18 cellular contexts compared by ENCODE assay signal in genomic region chr1:232905324-232906034, GRCh38. TPM values are rescaled to one million over a fixed set of nuclear protein-coding genes. Genes with fewer than 3 reads are reported as not detected.
DNase-seq lines count a peak whose midpoint lies in the region; ATAC-seq, FAIRE-seq and TF ChIP-seq lines count a peak whose summit lies in the region.
"Had no signal": no experiment of that assay in that cellular context is flagged by ENCODE, and none has a peak within 500 bp of the region (broad histone marks: within the 10 kb centered on the region; RNA-seq: fewer than 3 reads in every experiment).

No MANE protein-coding gene starts in this region.

- DNase-seq in A549 (ENCODE audit: low read depth in 1 of 2, low spot score in 1 of 2) = no peak
- peak; percentile 17 for DNase-seq in ELR (ENCODE audit: low read depth)
- peak; percentile 24 for DNase-seq in RPMI8226
- peak; percentile 49 for DNase-seq in fibroblast of peridontal ligament (ENCODE audit: extremely low read depth)
- DNase-seq in GM10266 (ENCODE audit: extremely low spot score) = no peak
- DNase-seq in NCI-H2196 (lab: John Stamatoyannopoulos, UW; ENCODE audit: unreplicated experiment) = no peak
- no peak for DNase-seq in Ammon's horn (ENCODE audit: low spot score)
- DNase-seq: activated gamma-delta T cell; effector memory CD4-positive, alpha-beta T cell; NCI-H1417 treated with DMSO at 0.1 percent for 48 hours; PC-9; psoas muscle; stimulated activated CD4-positive, alpha-beta T cell treated with anti-CD3 and anti-CD28 coated beads, Interleukin-15, amount 100 ng/mL, for 24 hours had no signal

- no peak overlapping the region for H3K4me2 ChIP-seq in A549
- H3K4me2 ChIP-seq: BLaER1, PC-9 had no signal

- TF ChIP-seq CTCF in A549 (IDR thresholded peaks at IDR 0.05) = no peak
- no peak for TF ChIP-seq CTCF in GM10266 (IDR thresholded peaks at IDR 0.05; ENCODE audit: control insufficient read depth, insufficient read depth, low read depth, missing control alignments)

- TF ChIP-seq POLR2A in A549 (IDR thresholded peaks at IDR 0.05; ENCODE audit: low read length) = no peak

- H3K4me3 ChIP-seq in A549 = no peak overlapping the region
- H3K4me3 ChIP-seq: BLaER1, body of pancreas, gastroesophageal sphincter, PC-9, psoas muscle had no signal

- WGBS in A549 (ENCODE audit: missing lambda C conversion rate) = 95% methylated on average over 4 of the region's 4 CpGs

- POLR2A ChIA-PET in A549 (lab: Yijun Ruan, JAX) = no interaction called here

- TF ChIP-seq RAD21 in A549 (conservative IDR thresholded peaks at IDR 0.05 in 1 of 2, IDR thresholded peaks at IDR 0.05 in 1 of 2) = no peak

- H3K4me1 ChIP-seq in A549 = peaks cover 9% of the 10 kb centered on the region; the same call in 2 of the 3 replicates

- no peak for FAIRE-seq in A549 (lab: Jason Lieb, UNC)
- FAIRE-seq: GM19239 had no signal

- CTCF ChIA-PET in A549 (lab: Yijun Ruan, JAX) = no interaction called here

- ATAC-seq in A549 = no peak
- ATAC-seq in HG03342 (IDR thresholded peaks at IDR 0.05; ENCODE audit: unreplicated experiment) = no peak
- ATAC-seq: body of pancreas, gastroesophageal sphincter had no signal

- TF ChIP-seq EP300 in A549 (IDR thresholded peaks at IDR 0.05) = no peak

- no peaks in the 10 kb centered on the region for H3K9me3 ChIP-seq in A549
- H3K9me3 ChIP-seq: BLaER1, body of pancreas, gastroesophageal sphincter, psoas muscle had no signal

- H3K27ac ChIP-seq in A549 = peak overlapping the region in 1 of 2 experiments; percentile 18; a peak in 2 of 6 replicates
- H3K27ac ChIP-seq: BLaER1, body of pancreas, gastroesophageal sphincter, PC-9, psoas muscle had no signal

TF ChIP-seq in A549, 52 proteins besides CTCF, POLR2A, EP300 and RAD21:
- peak; percentile 99 for TF ChIP-seq MAFK (IDR thresholded peaks at IDR 0.05; ENCODE audit: partially characterized antibody)
- no peak for TF ChIP-seq SREBF2 (IDR thresholded peaks at IDR 0.05)

RNA-seq across cellular contexts. Expression of gene NTPCR, which starts 44.9 kb away (rescaled TPM):
- polyA plus RNA-seq in A549 (2011; rRNA removed) (65.1 and 83.6 TPM in 2 replicates), A549 (2017; fragmentation: RNase III; extraction: RNeasy Plus Mini Kit Qiagen cat#74134 plus additional on column Dnase treatment) (68.8 to 76.9 TPM (median 69.9 TPM) in 3 replicates)
- polyA plus RNA-seq in A549 (2012; cell fraction: cytosol; rRNA removed) = 30.3 and 30.9 TPM in 2 replicates
- polyA plus RNA-seq in A549 (2012; cell fraction: nucleus; rRNA removed) = 11.4 and 16.0 TPM in 2 replicates
- polyA minus RNA-seq in A549 (2011; rRNA and poly(A)+ RNA removed) = 18.4 and 26.3 TPM in 2 replicates

Comparison
In these comparisons a context has a peak if more than half of its experiments do, and no peak if none do; other contexts are left out.
1. DNase-seq: peak in ELR (single experiment), RPMI8226 (single experiment) and fibroblast of peridontal ligament (single experiment); none in A549 (0 of 2), GM10266 (single experiment), NCI-H2196 (single experiment) and Ammon's horn (single experiment).